8 cellular contexts compared by ENCODE assay signal in the genomic region with DNA sequence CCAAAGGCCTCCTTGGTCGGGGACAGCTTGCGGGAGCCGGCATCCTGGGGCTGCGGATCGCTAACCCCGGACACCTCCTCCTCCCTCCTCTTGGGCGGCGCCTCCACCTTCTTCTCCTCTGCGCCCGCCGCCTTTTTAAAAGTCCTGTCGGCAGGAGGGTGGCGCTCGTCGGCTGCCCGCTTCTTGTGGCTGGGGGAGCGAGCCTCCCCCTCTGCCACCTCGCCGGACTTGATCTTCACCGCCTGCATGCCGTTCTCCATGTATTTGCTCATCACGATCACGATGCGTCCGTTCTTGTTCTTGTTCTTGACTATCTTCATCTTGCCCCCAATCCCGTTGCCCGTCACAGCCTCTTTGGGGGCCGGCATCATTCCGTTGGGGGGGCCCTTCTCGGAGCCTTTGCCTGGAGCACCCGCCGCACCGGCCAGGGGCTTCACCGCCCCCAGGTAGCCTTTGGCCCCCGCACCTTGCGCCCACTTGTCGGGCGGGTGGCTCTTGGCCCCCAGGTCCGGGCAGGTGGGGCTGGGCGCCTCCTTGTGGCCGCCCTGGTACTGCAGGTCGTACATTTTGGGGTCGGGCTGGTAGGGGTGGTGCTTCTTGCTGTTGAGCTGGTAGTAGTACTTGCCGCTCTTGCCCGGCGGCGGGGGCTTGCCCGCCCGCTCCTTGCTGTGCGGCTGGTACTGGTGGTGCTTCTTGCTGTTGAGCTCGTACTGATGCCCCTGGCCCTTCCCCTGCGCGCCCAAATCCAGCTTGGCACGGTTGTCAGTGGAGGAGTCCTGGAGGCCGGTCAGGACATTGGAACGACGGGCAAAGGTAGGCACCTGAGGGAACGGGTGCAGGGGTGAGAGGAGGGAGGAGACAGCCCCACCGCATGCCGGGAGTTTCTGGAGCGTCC. TPM values are rescaled to one million over a fixed set of nuclear protein-coding genes. Genes with fewer than 3 reads are reported as not detected.
A peak's percentile ranks its signal among the peaks of the same experiment; 100 is the strongest.
DNase-seq lines count a peak whose midpoint lies in the region; ATAC-seq lines count a peak whose summit lies in the region.

No MANE protein-coding gene starts in this region.

- H3K9me3 Mint-ChIP-seq in activated CD4-positive, alpha-beta memory T cell treated with anti-CD3 and anti-CD28 coated beads, Interleukin-2, amount 10 ng/mL, durations not matched to agents 7 days and 5 days: no peaks in the 10 kb centered on the region

- no peak overlapping the region for H3K4me3 Mint-ChIP-seq in activated CD4-positive, alpha-beta memory T cell treated with anti-CD3 and anti-CD28 coated beads, Interleukin-2, amount 10 ng/mL, durations not matched to agents 7 days and 5 days

- peak in 4 of 6 experiments; percentile 30 to 60 (median 42) for DNase-seq in stimulated activated naive CD4-positive, alpha-beta T cell (lab: John Stamatoyannopoulos, UW)
- no peak for DNase-seq in stimulated activated naive CD4-positive, alpha-beta T cell treated with Interleukin-2 at 50 U/mL for 16 hours (lab: John Stamatoyannopoulos, UW)
- DNase-seq in activated CD4-positive, alpha-beta memory T cell treated with anti-CD3 and anti-CD28 coated beads, Interleukin-2, amount 10 ng/mL, durations not matched to agents 7 days and 5 days: peak; percentile 55
- peak; percentile 51 for DNase-seq in iPS-NIHi7 (ENCODE audit: extremely low spot score)
- DNase-seq in DMS79 treated with DMSO at 0.1 percent for 48 hours (lab: John Stamatoyannopoulos, UW): no peak
- DNase-seq in MV-4-11 (lab: John Stamatoyannopoulos, UW): no peak
- DNase-seq in putamen (ENCODE audit: low spot score): no peak

- no peak overlapping the region for H3K27ac Mint-ChIP-seq in activated CD4-positive, alpha-beta memory T cell treated with anti-CD3 and anti-CD28 coated beads, Interleukin-2, amount 10 ng/mL, durations not matched to agents 7 days and 5 days

- H3K27me3 Mint-ChIP-seq in activated CD4-positive, alpha-beta memory T cell treated with anti-CD3 and anti-CD28 coated beads, Interleukin-2, amount 10 ng/mL, durations not matched to agents 7 days and 5 days: peaks cover 6% of the 10 kb centered on the region

- POLR2A ChIA-PET in activated CD4-positive, alpha-beta memory T cell treated with anti-CD3 and anti-CD28 coated beads, Interleukin-2, amount 10 ng/mL, durations not matched to agents 7 days and 5 days (lab: Charles Lee): interaction anchor here (0.8 to 1.0 kb wide), 3 partner anchors 9 to 29 kb away, joined by 3 to 4 read pairs (median 3); no protein-coding TSS in a partner anchor

- H3K36me3 Mint-ChIP-seq in activated CD4-positive, alpha-beta memory T cell treated with anti-CD3 and anti-CD28 coated beads, Interleukin-2, amount 10 ng/mL, durations not matched to agents 7 days and 5 days (ENCODE audit: low read depth): peaks cover 38% of the 10 kb centered on the region

- CTCF ChIA-PET in activated CD4-positive, alpha-beta memory T cell treated with anti-CD3 and anti-CD28 coated beads, Interleukin-2, amount 10 ng/mL, durations not matched to agents 7 days and 5 days (lab: Charles Lee): interaction anchor here (0.6 to 2.1 kb wide), 12 partner anchors 9 to 174 kb away, joined by 3 to 10 read pairs (median 4); a partner anchor contains a TSS

- ATAC-seq in GM21619 (IDR thresholded peaks at IDR 0.05; ENCODE audit: unreplicated experiment): no peak

- peaks cover 29% of the 10 kb centered on the region for H3K4me1 Mint-ChIP-seq in activated CD4-positive, alpha-beta memory T cell treated with anti-CD3 and anti-CD28 coated beads, Interleukin-2, amount 10 ng/mL, durations not matched to agents 7 days and 5 days

RNA-seq across cellular contexts. Expression of a gene that starts 4.4 kb away (rescaled TPM):
- 10 to 100 TPM; 34.4 to 36.5 TPM for total RNA-seq in activated CD4-positive, alpha-beta memory T cell treated with anti-CD3 and anti-CD28 coated beads, Interleukin-2, amount 10 ng/mL, durations not matched to agents 7 days and 5 days

RNA-seq across cellular contexts. Expression of a gene that starts 37.9 kb away (rescaled TPM):
- total RNA-seq in activated CD4-positive, alpha-beta memory T cell treated with anti-CD3 and anti-CD28 coated beads, Interleukin-2, amount 10 ng/mL, durations not matched to agents 7 days and 5 days: 1 to 10 TPM; 5.7 to 6.7 TPM

RNA-seq across cellular contexts. Expression of a gene that starts 56.9 kb away (rescaled TPM):
- total RNA-seq in activated CD4-positive, alpha-beta memory T cell treated with anti-CD3 and anti-CD28 coated beads, Interleukin-2, amount 10 ng/mL, durations not matched to agents 7 days and 5 days: 1 to 10 TPM; 1.7 to 2.0 TPM

Comparison
In these comparisons a context has a peak if more than half of its experiments do, and no peak if none do; other contexts are left out.
1. DNase-seq: peak in stimulated activated naive CD4-positive, alpha-beta T cell (4 of 6), activated CD4-positive, alpha-beta memory T cell treated with anti-CD3 and anti-CD28 coated beads, Interleukin-2, amount 10 ng/mL, durations not matched to agents 7 days and 5 days (single experiment) and iPS-NIHi7 (single experiment); none in stimulated activated naive CD4-positive, alpha-beta T cell treated with Interleukin-2 at 50 U/mL for 16 hours (single experiment), DMS79 treated with DMSO at 0.1 percent for 48 hours (single experiment), MV-4-11 (single experiment) and putamen (single experiment).